16 cellular contexts compared by ENCODE assay signal in genomic region chr11:131486937-131487336, GRCh38.
"Had no signal": no experiment of that assay in that cellular context is flagged by ENCODE, and none has a peak within 500 bp of the region (broad histone marks: within the 10 kb centered on the region; RNA-seq: fewer than 3 reads in every experiment).

No MANE protein-coding gene starts in this region.

- H3K9me3 ChIP-seq: gastrocnemius medialis, left ventricle myocardium inferior, lower lobe of right lung, ovary, suprapubic skin, thyroid gland had no signal

- DNase-seq: effector CD8-positive, alpha-beta T cell; gastrocnemius medialis; glutamatergic neuron; immature natural killer cell; left cardiac atrium; left ventricle myocardium inferior; lower lobe of right lung; ovary; right cardiac atrium; stimulated activated CD4-positive, alpha-beta T cell treated with anti-CD3 and anti-CD28 coated beads, Interleukin-2, amount 100 ng/mL, for 48 hours; stimulated activated naive CD4-positive, alpha-beta T cell treated with Interleukin-2 at 50 U/mL for 16 hours; thyroid gland had no signal

- H3K36me3 ChIP-seq: gastrocnemius medialis, left ventricle myocardium inferior, lower lobe of right lung, neural progenitor cell, ovary, suprapubic skin, thyroid gland had no signal

- H3K27ac ChIP-seq: coronary artery, gastrocnemius medialis, left ventricle myocardium inferior, lower lobe of right lung, neural progenitor cell, ovary, suprapubic skin, thyroid gland had no signal

- H3K4me3 ChIP-seq: coronary artery, gastrocnemius medialis, left ventricle myocardium inferior, lower lobe of right lung, neural progenitor cell, ovary, smooth muscle cell, suprapubic skin, thyroid gland had no signal

- H3K27me3 ChIP-seq: gastrocnemius medialis, neural progenitor cell, ovary, suprapubic skin, thyroid gland had no signal
